Comparison of ENCODE assay signal across 2 cellular contexts in the genomic region with DNA sequence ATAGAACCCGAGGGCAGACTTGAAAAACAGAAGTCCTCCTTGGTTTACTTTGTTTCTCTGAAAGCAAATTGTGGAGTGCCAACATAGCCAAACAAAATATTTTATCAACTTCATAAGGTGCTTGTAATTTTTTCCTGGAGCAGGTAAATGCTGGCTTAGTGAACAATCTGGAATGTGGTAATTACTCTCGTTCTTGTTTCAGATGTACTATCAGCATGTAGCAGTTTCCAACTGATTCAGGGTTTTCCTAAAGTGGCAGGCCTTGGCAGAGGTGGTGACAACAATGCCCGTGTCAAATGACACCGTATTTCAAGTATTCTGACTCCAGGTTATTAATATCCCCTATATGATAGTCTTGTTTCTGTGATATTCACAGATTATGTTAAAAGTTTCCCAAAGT.
TF ChIP-seq lines count a peak whose summit lies in the region.

No MANE protein-coding gene starts in this region.

TF ChIP-seq in SK-N-SH treated with all-trans-retinoic acid at 6 μM for 48 hours, 23 proteins besides CTCF, POLR2A, EP300 and RAD21 (continued from another document):
- TF ChIP-seq ARNTL (CRISPR knock-in tag; IDR thresholded peaks at IDR 0.05; ENCODE audit: borderline replicate concordance, low read depth), result no peak
- no peak for TF ChIP-seq PPARA (CRISPR knock-in tag; IDR thresholded peaks at IDR 0.05; ENCODE audit: borderline replicate concordance)
- no peak for TF ChIP-seq CSDC2 (CRISPR knock-in tag; IDR thresholded peaks at IDR 0.05)
- TF ChIP-seq, protein P1, sequence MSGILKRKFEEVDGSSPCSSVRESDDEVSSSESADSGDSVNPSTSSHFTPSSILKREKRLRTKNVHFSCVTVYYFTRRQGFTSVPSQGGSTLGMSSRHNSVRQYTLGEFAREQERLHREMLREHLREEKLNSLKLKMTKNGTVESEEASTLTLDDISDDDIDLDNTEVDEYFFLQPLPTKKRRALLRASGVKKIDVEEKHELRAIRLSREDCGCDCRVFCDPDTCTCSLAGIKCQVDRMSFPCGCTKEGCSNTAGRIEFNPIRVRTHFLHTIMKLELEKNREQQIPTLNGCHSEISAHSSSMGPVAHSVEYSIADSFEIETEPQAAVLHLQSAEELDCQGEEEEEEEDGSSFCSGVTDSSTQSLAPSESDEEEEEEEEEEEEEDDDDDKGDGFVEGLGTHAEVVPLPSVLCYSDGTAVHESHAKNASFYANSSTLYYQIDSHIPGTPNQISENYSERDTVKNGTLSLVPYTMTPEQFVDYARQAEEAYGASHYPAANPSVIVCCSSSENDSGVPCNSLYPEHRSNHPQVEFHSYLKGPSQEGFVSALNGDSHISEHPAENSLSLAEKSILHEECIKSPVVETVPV (CRISPR knock-in tag; IDR thresholded peaks at IDR 0.05), result no peak
- no peak for TF ChIP-seq OSR1 (CRISPR knock-in tag; IDR thresholded peaks at IDR 0.05)
- TF ChIP-seq, protein P2, sequence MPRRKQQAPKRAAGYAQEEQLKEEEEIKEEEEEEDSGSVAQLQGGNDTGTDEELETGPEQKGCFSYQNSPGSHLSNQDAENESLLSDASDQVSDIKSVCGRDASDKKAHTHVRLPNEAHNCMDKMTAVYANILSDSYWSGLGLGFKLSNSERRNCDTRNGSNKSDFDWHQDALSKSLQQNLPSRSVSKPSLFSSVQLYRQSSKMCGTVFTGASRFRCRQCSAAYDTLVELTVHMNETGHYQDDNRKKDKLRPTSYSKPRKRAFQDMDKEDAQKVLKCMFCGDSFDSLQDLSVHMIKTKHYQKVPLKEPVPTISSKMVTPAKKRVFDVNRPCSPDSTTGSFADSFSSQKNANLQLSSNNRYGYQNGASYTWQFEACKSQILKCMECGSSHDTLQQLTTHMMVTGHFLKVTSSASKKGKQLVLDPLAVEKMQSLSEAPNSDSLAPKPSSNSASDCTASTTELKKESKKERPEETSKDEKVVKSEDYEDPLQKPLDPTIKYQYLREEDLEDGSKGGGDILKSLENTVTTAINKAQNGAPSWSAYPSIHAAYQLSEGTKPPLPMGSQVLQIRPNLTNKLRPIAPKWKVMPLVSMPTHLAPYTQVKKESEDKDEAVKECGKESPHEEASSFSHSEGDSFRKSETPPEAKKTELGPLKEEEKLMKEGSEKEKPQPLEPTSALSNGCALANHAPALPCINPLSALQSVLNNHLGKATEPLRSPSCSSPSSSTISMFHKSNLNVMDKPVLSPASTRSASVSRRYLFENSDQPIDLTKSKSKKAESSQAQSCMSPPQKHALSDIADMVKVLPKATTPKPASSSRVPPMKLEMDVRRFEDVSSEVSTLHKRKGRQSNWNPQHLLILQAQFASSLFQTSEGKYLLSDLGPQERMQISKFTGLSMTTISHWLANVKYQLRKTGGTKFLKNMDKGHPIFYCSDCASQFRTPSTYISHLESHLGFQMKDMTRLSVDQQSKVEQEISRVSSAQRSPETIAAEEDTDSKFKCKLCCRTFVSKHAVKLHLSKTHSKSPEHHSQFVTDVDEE (CRISPR knock-in tag; IDR thresholded peaks at IDR 0.05), result no peak

TF ChIP-seq in liver, 16 proteins besides CTCF, POLR2A, EP300 and RAD21 (continued from another document):
- TF ChIP-seq, protein P3, sequence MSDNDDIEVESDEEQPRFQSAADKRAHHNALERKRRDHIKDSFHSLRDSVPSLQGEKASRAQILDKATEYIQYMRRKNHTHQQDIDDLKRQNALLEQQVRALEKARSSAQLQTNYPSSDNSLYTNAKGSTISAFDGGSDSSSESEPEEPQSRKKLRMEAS (IDR thresholded peaks at IDR 0.05), result no peak
- TF ChIP-seq JUND (IDR thresholded peaks at IDR 0.05) (no peak), GABPA (IDR thresholded peaks at IDR 0.05 in 1 of 2, conservative IDR thresholded peaks at IDR 0.05 in 1 of 2) (no peak)
